Comparison of ENCODE assay signal across 10 cellular contexts in the genomic region with DNA sequence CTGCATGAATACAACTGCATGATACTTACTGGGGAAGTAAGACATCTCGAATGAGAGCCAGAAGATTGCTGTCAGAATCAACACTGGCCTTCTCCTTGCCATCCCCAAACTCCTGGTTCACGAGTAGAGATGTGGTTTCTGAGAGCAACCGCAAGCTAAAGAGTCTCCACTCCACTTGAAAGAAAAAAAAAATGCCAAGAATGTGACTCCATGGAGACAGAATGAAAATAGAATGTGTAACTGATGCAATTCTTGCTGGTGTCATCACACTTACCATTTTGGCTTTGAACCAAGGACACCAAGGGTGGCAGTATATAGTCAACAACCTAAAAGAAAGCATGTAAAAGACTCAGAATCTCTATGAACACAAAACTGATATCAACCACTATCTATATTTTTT.
DNase-seq lines count a peak whose midpoint lies in the region; ATAC-seq and TF ChIP-seq lines count a peak whose summit lies in the region.
"Had no signal": no experiment of that assay in that cellular context is flagged by ENCODE, and none has a peak within 500 bp of the region (broad histone marks: within the 10 kb centered on the region; RNA-seq: fewer than 3 reads in every experiment).

No MANE protein-coding gene starts in this region.

- H3K27ac Mint-ChIP-seq in HFFc6: peak overlapping the region; percentile 96
- H3K27ac Mint-ChIP-seq in activated CD8-positive, alpha-beta memory T cell treated with anti-CD3 and anti-CD28 coated beads, Interleukin-2, amount 10 ng/mL, durations not matched to agents 7 days and 5 days: no peak overlapping the region

- H3K27me3 Mint-ChIP-seq in HFFc6 (ENCODE audit: insufficient read depth): no peaks in the 10 kb centered on the region
- H3K27me3 Mint-ChIP-seq in activated CD8-positive, alpha-beta memory T cell treated with anti-CD3 and anti-CD28 coated beads, Interleukin-2, amount 10 ng/mL, durations not matched to agents 7 days and 5 days: no peaks in the 10 kb centered on the region

- no peak for ATAC-seq in activated CD8-positive, alpha-beta memory T cell treated with anti-CD3 and anti-CD28 coated beads, Interleukin-2, amount 10 ng/mL, durations not matched to agents 7 days and 5 days
- ATAC-seq: left lobe of liver had no signal

- TF ChIP-seq CTCF in HFFc6 (IDR thresholded peaks at IDR 0.05): no peak

- no peaks in the 10 kb centered on the region for H3K27me3 ChIP-seq in subcutaneous abdominal adipose tissue (ENCODE audit: control insufficient read depth in 5 of 5, insufficient read depth in 4 of 5, low read length in 5 of 5)

- CTCF ChIA-PET in activated CD8-positive, alpha-beta memory T cell treated with anti-CD3 and anti-CD28 coated beads, Interleukin-2, amount 10 ng/mL, durations not matched to agents 7 days and 5 days (lab: Charles Lee): no interaction called here

- H3K4me3 ChIP-seq in subcutaneous abdominal adipose tissue (ENCODE audit: low read depth in 1 of 5, low read length in 5 of 5): peak overlapping the region; percentile 19 to 61 (median 39)

- no peaks in the 10 kb centered on the region for H3K9me3 Mint-ChIP-seq in HFFc6
- no peaks in the 10 kb centered on the region for H3K9me3 Mint-ChIP-seq in activated CD8-positive, alpha-beta memory T cell treated with anti-CD3 and anti-CD28 coated beads, Interleukin-2, amount 10 ng/mL, durations not matched to agents 7 days and 5 days (ENCODE audit: low read depth)

- H3K4me1 Mint-ChIP-seq in HFFc6 (ENCODE audit: low read depth): peaks cover 64% of the 10 kb centered on the region
- H3K4me1 Mint-ChIP-seq in activated CD8-positive, alpha-beta memory T cell treated with anti-CD3 and anti-CD28 coated beads, Interleukin-2, amount 10 ng/mL, durations not matched to agents 7 days and 5 days: no peaks in the 10 kb centered on the region

- DNase-seq in HFFc6 (peak; percentile 95), SIG-M5 treated with dmso at 0.1 percent for 504 hours (lab: John Stamatoyannopoulos, UW; ENCODE audit: unreplicated experiment) (peak; percentile 78), foreskin melanocyte (peak; percentile 82), NCI-H774 (lab: John Stamatoyannopoulos, UW) (no peak), 8988T (no peak), NCI-H1092 treated with DMSO at 0.1 percent for 48 hours (lab: John Stamatoyannopoulos, UW) (no peak)
- no peak for DNase-seq in activated CD8-positive, alpha-beta memory T cell treated with anti-CD3 and anti-CD28 coated beads, Interleukin-2, amount 10 ng/mL, durations not matched to agents 7 days and 5 days
- DNase-seq: aorta had no signal

- H3K36me3 ChIP-seq in subcutaneous abdominal adipose tissue (ENCODE audit: control insufficient read depth in 5 of 5, insufficient read depth in 5 of 5, low read length in 5 of 5): no peaks in the 10 kb centered on the region

- no peaks in the 10 kb centered on the region for H3K36me3 Mint-ChIP-seq in HFFc6 (ENCODE audit: low read depth)
- H3K36me3 Mint-ChIP-seq in activated CD8-positive, alpha-beta memory T cell treated with anti-CD3 and anti-CD28 coated beads, Interleukin-2, amount 10 ng/mL, durations not matched to agents 7 days and 5 days: no peaks in the 10 kb centered on the region

- peaks cover 0 to 28% (median 10%) of the 10 kb centered on the region in 5 donors for H3K4me1 ChIP-seq in subcutaneous abdominal adipose tissue (ENCODE audit: control insufficient read depth in 5 of 5, insufficient read depth in 5 of 5, low read length in 5 of 5)

- peak overlapping the region in 2 of 5 donors; percentile 1 to 46 for H3K9ac ChIP-seq in subcutaneous abdominal adipose tissue (ENCODE audit: low read length in 5 of 5)

- no peaks in the 10 kb centered on the region for H3K9me3 ChIP-seq in subcutaneous abdominal adipose tissue (ENCODE audit: control insufficient read depth in 5 of 5, low read length in 5 of 5)

- H3K4me3 Mint-ChIP-seq in HFFc6: peak overlapping the region; percentile 78
- H3K4me3 Mint-ChIP-seq in activated CD8-positive, alpha-beta memory T cell treated with anti-CD3 and anti-CD28 coated beads, Interleukin-2, amount 10 ng/mL, durations not matched to agents 7 days and 5 days: no peak overlapping the region

- H3K27ac ChIP-seq in subcutaneous abdominal adipose tissue (ENCODE audit: low read depth, low read length): no peak overlapping the region

Comparison
In these comparisons a context has a peak if more than half of its experiments do, and no peak if none do; other contexts are left out.
1. DNase-seq: peak in HFFc6 (single experiment), SIG-M5 treated with dmso at 0.1 percent for 504 hours (single experiment) and foreskin melanocyte (single experiment); none in NCI-H774 (single experiment), activated CD8-positive, alpha-beta memory T cell treated with anti-CD3 and anti-CD28 coated beads, Interleukin-2, amount 10 ng/mL, durations not matched to agents 7 days and 5 days (single experiment), 8988T (single experiment) and NCI-H1092 treated with DMSO at 0.1 percent for 48 hours (single experiment).